ENCODE assay signal across 8 cellular contexts in genomic region chr11:64208086-64208795, GRCh38. TPM values are rescaled to one million over a fixed set of nuclear protein-coding genes. Genes with fewer than 3 reads are reported as not detected.
DNase-seq lines count a peak whose midpoint lies in the region; ATAC-seq lines count a peak whose summit lies in the region.

No MANE protein-coding gene starts in this region.

- H3K4me2 ChIP-seq in mesenchymal stem cell (ENCODE audit: low read length, poor library complexity, severe bottlenecking) = no peak overlapping the region

- peak overlapping the region; percentile 98 for H4K8ac ChIP-seq in mesenchymal stem cell (ENCODE audit: low read length)

- no peak overlapping the region for H2BK5ac ChIP-seq in mesenchymal stem cell (ENCODE audit: low read depth, low read length, poor library complexity, severe bottlenecking)

- H3K9me3 ChIP-seq in adipocyte (ENCODE audit: control insufficient read depth, low read length) = no peaks in the 10 kb centered on the region
- H3K9me3 ChIP-seq in mesenchymal stem cell (ENCODE audit: control insufficient read depth, low read length) = no peaks in the 10 kb centered on the region
- H3K9me3 ChIP-seq in thymus (ENCODE audit: control insufficient read depth) = no peaks in the 10 kb centered on the region

- peak overlapping the region; percentile 97 for H4K91ac ChIP-seq in mesenchymal stem cell (ENCODE audit: low read length)

- peak overlapping the region; percentile 74 for H3K9ac ChIP-seq in adipocyte (ENCODE audit: low read length)
- H3K9ac ChIP-seq in mesenchymal stem cell (ENCODE audit: low read length) = peak overlapping the region; percentile 70

- H2BK120ac ChIP-seq in mesenchymal stem cell (ENCODE audit: low read depth, low read length) = peak overlapping the region; percentile 77

- no peaks in the 10 kb centered on the region for H3K27me3 ChIP-seq in adipocyte (replicated peaks; ENCODE audit: control insufficient read depth, insufficient read depth, low read length)
- H3K27me3 ChIP-seq in mesenchymal stem cell (ENCODE audit: control insufficient read depth in 1 of 2, insufficient read depth in 1 of 2, low read length in 2 of 2) = no peaks in the 10 kb centered on the region
- no peaks in the 10 kb centered on the region for H3K27me3 ChIP-seq in thymus (ENCODE audit: control insufficient read depth, insufficient read depth)

- H3K27me3 Mint-ChIP-seq in activated T-cell treated with anti-CD3 and anti-CD28 coated beads, Interleukin-2, amount 50 U/mL, for 24 hours = no peaks in the 10 kb centered on the region

- ATAC-seq in GM21515 (IDR thresholded peaks at IDR 0.05; ENCODE audit: unreplicated experiment) = no peak

- peak overlapping the region; percentile 62 for H3K27ac ChIP-seq in mesenchymal stem cell (ENCODE audit: low read length, poor library complexity, severe bottlenecking)
- H3K27ac ChIP-seq in thymus (ENCODE audit: low read depth) = peak overlapping the region; percentile 86

- peak overlapping the region in 1 of 2 experiments; percentile 56 for H3K14ac ChIP-seq in mesenchymal stem cell (ENCODE audit: low read length in 2 of 2)

- H2BK12ac ChIP-seq in mesenchymal stem cell (ENCODE audit: low read length in 2 of 2) = peak overlapping the region; percentile 69 to 78

- no peak overlapping the region for H3K23ac ChIP-seq in mesenchymal stem cell (ENCODE audit: low read length in 2 of 2)

- peaks cover 95% of the 10 kb centered on the region for H3K36me3 Mint-ChIP-seq in activated T-cell treated with anti-CD3 and anti-CD28 coated beads, Interleukin-2, amount 50 U/mL, for 24 hours (ENCODE audit: low read depth)

- H2AFZ ChIP-seq in mesenchymal stem cell (ENCODE audit: low read depth, low read length) = peak overlapping the region; percentile 66

- H3K4ac ChIP-seq in mesenchymal stem cell (ENCODE audit: low read depth in 1 of 2, low read length in 2 of 2) = peak overlapping the region; percentile 77 to 81

- peak overlapping the region; percentile 99 for H3K27ac Mint-ChIP-seq in activated T-cell treated with anti-CD3 and anti-CD28 coated beads, Interleukin-2, amount 50 U/mL, for 24 hours

- no peaks in the 10 kb centered on the region for H3K9me3 Mint-ChIP-seq in activated T-cell treated with anti-CD3 and anti-CD28 coated beads, Interleukin-2, amount 50 U/mL, for 24 hours

- peak overlapping the region; percentile 60 for H2BK15ac ChIP-seq in mesenchymal stem cell (ENCODE audit: low read depth, poor library complexity, severe bottlenecking)

- peaks cover 62% of the 10 kb centered on the region for H3K4me1 Mint-ChIP-seq in activated T-cell treated with anti-CD3 and anti-CD28 coated beads, Interleukin-2, amount 50 U/mL, for 24 hours (ENCODE audit: low read depth)

- H3K36me3 ChIP-seq in adipocyte (ENCODE audit: control insufficient read depth, insufficient read depth, low read length, severe bottlenecking) (peaks cover 19% of the 10 kb centered on the region), mesenchymal stem cell (ENCODE audit: control insufficient read depth in 1 of 2, insufficient read depth in 2 of 2, low read depth in 1 of 2, low read length in 2 of 2) (peaks cover 39 to 66% of the 10 kb centered on the region in 2 experiments), thymus (ENCODE audit: control insufficient read depth, insufficient read depth) (peaks cover 49% of the 10 kb centered on the region)

- H3K4me3 Mint-ChIP-seq in activated T-cell treated with anti-CD3 and anti-CD28 coated beads, Interleukin-2, amount 50 U/mL, for 24 hours = peak overlapping the region; percentile 98

- DNase-seq in activated T-cell treated with anti-CD3 and anti-CD28 coated beads, Interleukin-2, amount 50 U/mL, for 24 hours = no peak
- no peak for DNase-seq in activated T-cell treated with anti-CD3 and anti-CD28 coated beads, Interleukin-2, amount 50 U/mL, for 1 hour
- no peak for DNase-seq in adipocyte (ENCODE audit: low read depth)
- DNase-seq in mesenchymal stem cell = no peak
- DNase-seq in NCI-H128 (lab: John Stamatoyannopoulos, UW; ENCODE audit: unreplicated experiment) = no peak
- no peak for DNase-seq in NCI-H510A (lab: John Stamatoyannopoulos, UW)

- peaks cover 12% of the 10 kb centered on the region for H3K79me1 ChIP-seq in mesenchymal stem cell (replicated peaks; ENCODE audit: low read length, poor library complexity, severe bottlenecking)

- peak overlapping the region; percentile 80 for H2AK5ac ChIP-seq in mesenchymal stem cell (ENCODE audit: low read length, severe bottlenecking)

- peak overlapping the region; percentile 61 for H3K4me3 ChIP-seq in adipocyte (ENCODE audit: low read length)
- H3K4me3 ChIP-seq in mesenchymal stem cell (ENCODE audit: insufficient read depth in 1 of 2, low read depth in 1 of 2, low read length in 2 of 2) = peak overlapping the region in 1 of 2 experiments; percentile 65
- peak overlapping the region; percentile 70 for H3K4me3 ChIP-seq in thymus (ENCODE audit: low read length)

- peak overlapping the region; percentile 85 to 97 for H3K18ac ChIP-seq in mesenchymal stem cell (ENCODE audit: low read depth in 1 of 2, low read length in 2 of 2)

- WGBS in mesenchymal stem cell = 87% methylated on average over 23 of the region's 23 CpGs
- WGBS in thymus = 66% methylated on average over 23 of the region's 23 CpGs

- H3K4me1 ChIP-seq in adipocyte (ENCODE audit: control insufficient read depth, insufficient read depth, low read length) = peaks cover 9% of the 10 kb centered on the region
- peaks cover 31% of the 10 kb centered on the region for H3K4me1 ChIP-seq in mesenchymal stem cell (ENCODE audit: control insufficient read depth, insufficient read depth, low read depth, low read length)
- H3K4me1 ChIP-seq in thymus (ENCODE audit: control insufficient read depth, insufficient read depth, low read length) = peaks cover 12% of the 10 kb centered on the region

RNA-seq across cellular contexts. Expression of gene FERMT3, which starts 1.7 kb away (rescaled TPM):
- 0.79 TPM for polyA plus RNA-seq in mesenchymal stem cell (2013, experiment 1 of 2)
- 0.73 TPM for polyA plus RNA-seq in mesenchymal stem cell (2013, experiment 2 of 2)
- 91.0 TPM for polyA plus RNA-seq in thymus

RNA-seq across cellular contexts. Expression of gene TRPT1, which starts 17.7 kb away (rescaled TPM):
- 59.3 TPM for polyA plus RNA-seq in mesenchymal stem cell (2013, experiment 1 of 2)
- 55.7 TPM for polyA plus RNA-seq in mesenchymal stem cell (2013, experiment 2 of 2)
- polyA plus RNA-seq in thymus = 66.7 TPM

RNA-seq across cellular contexts. Expression of gene NUDT22, which starts 17.8 kb away (rescaled TPM):
- 81.2 TPM for polyA plus RNA-seq in mesenchymal stem cell (2013, experiment 1 of 2)
- polyA plus RNA-seq in mesenchymal stem cell (2013, experiment 2 of 2) = 80.4 TPM
- polyA plus RNA-seq in thymus = 93.2 TPM

RNA-seq across cellular contexts. Expression of gene DNAJC4, which starts 22.1 kb away (rescaled TPM):
- 38.5 TPM for polyA plus RNA-seq in mesenchymal stem cell (2013, experiment 1 of 2)
- 36.7 TPM for polyA plus RNA-seq in mesenchymal stem cell (2013, experiment 2 of 2)
- 134 TPM for polyA plus RNA-seq in thymus

RNA-seq across cellular contexts. Expression of gene STIP1, which starts 22.3 kb away (rescaled TPM):
- polyA plus RNA-seq in mesenchymal stem cell (2013, experiment 1 of 2) = 111 TPM
- 110 TPM for polyA plus RNA-seq in mesenchymal stem cell (2013, experiment 2 of 2)
- 46.7 TPM for polyA plus RNA-seq in thymus
